ENCODE assay signal across 8 cellular contexts in the genomic region with DNA sequence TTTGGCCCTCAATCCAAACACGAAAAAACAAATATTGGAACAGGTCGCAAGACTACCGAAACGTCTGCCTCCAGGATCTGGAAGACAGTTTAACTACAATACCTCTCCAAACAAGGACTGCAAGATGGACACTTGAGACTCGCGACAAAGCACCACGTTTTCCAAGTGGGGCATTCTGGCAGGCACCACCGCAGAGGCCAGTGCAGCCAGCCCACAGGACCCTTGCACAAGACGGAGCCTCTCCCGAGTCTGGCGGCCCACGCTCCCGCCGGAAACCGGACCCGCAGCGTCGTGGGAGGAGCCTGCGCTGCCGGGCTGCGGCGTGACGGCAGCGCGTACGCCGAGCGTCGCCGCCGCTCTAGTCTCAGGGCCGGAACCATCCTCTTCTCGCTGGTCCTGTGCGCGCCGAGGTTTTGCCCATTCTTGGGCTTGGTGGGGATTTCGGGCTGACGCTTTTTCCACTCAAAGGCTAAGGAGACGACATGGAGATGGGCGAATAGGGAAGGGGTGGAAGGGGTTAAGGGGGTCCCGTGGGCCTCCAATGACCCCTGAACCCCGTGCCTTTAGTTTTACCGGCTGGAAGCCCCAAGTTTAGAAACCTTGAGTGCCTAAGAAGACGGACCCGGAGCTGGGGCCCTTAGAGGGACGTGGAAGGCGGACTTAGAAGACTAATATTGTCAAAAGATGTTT. TPM values are rescaled to one million over a fixed set of nuclear protein-coding genes. Genes with fewer than 3 reads are reported as not detected.
DNase-seq lines count a peak whose midpoint lies in the region; ATAC-seq and TF ChIP-seq lines count a peak whose summit lies in the region.

ORC5 (minus strand) TSS at position 283 of the 690 bp plus-strand sequence; CDS start at position 174, 109 bp downstream.

- POLR2A ChIA-PET in OCI-LY7 (lab: Charles Lee): interaction anchor here (0.6 kb wide), 1 partner anchor 1949 kb away, joined by 3 read pairs; no protein-coding TSS in a partner anchor

- H3K9me3 Mint-ChIP-seq in Calu3 (ENCODE audit: low read depth, unreplicated experiment): no peaks in the 10 kb centered on the region

- H3K27ac Mint-ChIP-seq in Calu3 (ENCODE audit: unreplicated experiment): peak within 1 kb of the TSS; percentile 85

- H3K4me2 ChIP-seq in OCI-LY7 (ENCODE audit: low read length): peak within 1 kb of the TSS; percentile 88

- peak; percentile 93 for TF ChIP-seq POLR2A in erythroblast (IDR thresholded peaks at IDR 0.05; ENCODE audit: low read length)

- H3K4me3 Mint-ChIP-seq in Calu3 (ENCODE audit: low read depth, unreplicated experiment): peak within 1 kb of the TSS; percentile 97

- peaks cover 14% of the 10 kb centered on the region for H3K36me3 Mint-ChIP-seq in Calu3 (ENCODE audit: insufficient read depth, unreplicated experiment)

- H4K20me1 ChIP-seq in OCI-LY7 (ENCODE audit: insufficient read depth, low read length): no peaks in the 10 kb centered on the region

- BruUV-seq in Calu3 (replicated peaks; lab: Mats Ljungman, UMichigan) (no TSS peak), OCI-LY7 (replicated peaks; lab: Mats Ljungman, UMichigan) (no TSS peak)

- ATAC-seq in GM21381 (IDR thresholded peaks at IDR 0.05; ENCODE audit: unreplicated experiment): peak; percentile 100

- TF ChIP-seq CTCF in Calu3 (IDR thresholded peaks at IDR 0.05; ENCODE audit: unreplicated experiment) (no peak), OCI-LY7 (conservative IDR thresholded peaks at IDR 0.05; ENCODE audit: low read length) (no peak)

- H3K27me3 Mint-ChIP-seq in Calu3 (ENCODE audit: unreplicated experiment): peaks cover 26% of the 10 kb centered on the region

- DNase-seq in Calu3 (peak; percentile 69), HUDEP-2 (lab: John Stamatoyannopoulos, UW; ENCODE audit: unreplicated experiment in 76 of 76) (peak in 72 of 76 experiments; percentile 7 to 81 (median 62)), OCI-LY7 (ENCODE audit: low spot score) (peak; percentile 88), activated T-cell treated with anti-CD3 and anti-CD28 coated beads for 4 hours (peak; percentile 63), erythroblast (lab: John Stamatoyannopoulos, UW) (peak; percentile 89 to 90)
- DNase-seq in stimulated activated CD8-positive, alpha-beta memory T cell treated with anti-CD3 and anti-CD28 coated beads, Interleukin-7, amount 100 ng/mL, for 1 hour (ENCODE audit: low read depth in 2 of 2): peak; percentile 51

- H2AFZ ChIP-seq in OCI-LY7 (ENCODE audit: low read length): peak within 1 kb of the TSS; percentile 91

- H3K9me2 ChIP-seq in OCI-LY7 (ENCODE audit: insufficient read depth, low read length): no peaks in the 10 kb centered on the region

- peak within 1 kb of the TSS; percentile 57 for H3K27ac ChIP-seq in OCI-LY7 (ENCODE audit: low read depth, low read length, poor library complexity, severe bottlenecking)

- intact Hi-C loops in Calu3 (cut with micrococcal nuclease; ENCODE audit: unreplicated experiment): no loop called here
- intact Hi-C loops in OCI-LY7 (cut with micrococcal nuclease; ENCODE audit: unreplicated experiment): no loop called here

- peaks cover 9% of the 10 kb centered on the region for H3K4me1 Mint-ChIP-seq in Calu3 (ENCODE audit: low read depth, unreplicated experiment)

- H3K79me2 ChIP-seq in OCI-LY7 (ENCODE audit: insufficient read depth, low read depth, low read length): peaks cover 45% of the 10 kb centered on the region

- CTCF ChIA-PET in Calu3 (lab: Charles Lee): interaction anchor here (0.5 kb wide), 1 partner anchor 42 kb away, joined by 3 read pairs; no protein-coding TSS in a partner anchor
- CTCF ChIA-PET in OCI-LY7 (lab: Charles Lee; ENCODE audit: unreplicated experiment): no interaction called here

- peaks cover 28% of the 10 kb centered on the region for H3K36me3 ChIP-seq in OCI-LY7 (ENCODE audit: insufficient read depth, low read length)
- no peaks in the 10 kb centered on the region for H3K36me3 ChIP-seq in mucosa of stomach (ENCODE audit: control insufficient read depth, insufficient read depth, low read length)

- no peaks in the 10 kb centered on the region for H3K27me3 ChIP-seq in mucosa of stomach (ENCODE audit: control insufficient read depth, insufficient read depth, low read length)

- peak within 1 kb of the TSS; percentile 89 for H3K9ac ChIP-seq in mucosa of stomach (ENCODE audit: low read length)

- H3K9me3 ChIP-seq in OCI-LY7 (ENCODE audit: low read length) (no peaks in the 10 kb centered on the region), mucosa of stomach (ENCODE audit: control insufficient read depth, low read length) (no peaks in the 10 kb centered on the region)

- peak within 1 kb of the TSS; percentile 98 for H3K4me3 ChIP-seq in OCI-LY7 (ENCODE audit: low read depth, low read length, poor library complexity, severe bottlenecking)
- peak within 1 kb of the TSS; percentile 36 for H3K4me3 ChIP-seq in mucosa of stomach (ENCODE audit: low read length)

- H3K4me1 ChIP-seq in OCI-LY7 (ENCODE audit: insufficient read depth, low read length, poor library complexity, severe bottlenecking) (peaks cover 21% of the 10 kb centered on the region), mucosa of stomach (ENCODE audit: control insufficient read depth, insufficient read depth, low read length) (peaks cover 19% of the 10 kb centered on the region)

RNA-seq across cellular contexts. Expression of gene ORC5, which starts in this region (rescaled TPM):
- total RNA-seq in Calu3 (2022) (16.8 and 20.2 TPM in 2 replicates), OCI-LY7 (2022) (29.5 and 33.1 TPM in 2 replicates)
- 25.2 and 54.8 TPM in 2 replicates for total RNA-seq in OCI-LY7 (2014; rRNA removed; shearing (Covaris generic))

Comparison
In these comparisons a context has a peak if more than half of its experiments do, and no peak if none do; other contexts are left out.
1. Peak in every context shown above with its lines: DNase-seq, ATAC-seq, H3K4me3 ChIP-seq and H3K27ac ChIP-seq.